ENCODE assay signal across 11 cellular contexts in genomic region chr2:63903003-63903402, GRCh38.
DNase-seq lines count a peak whose midpoint lies in the region; ATAC-seq and TF ChIP-seq lines count a peak whose summit lies in the region.
"Had no signal": no experiment of that assay in that cellular context is flagged by ENCODE, and none has a peak within 500 bp of the region (broad histone marks: within the 10 kb centered on the region; RNA-seq: fewer than 3 reads in every experiment).

No MANE protein-coding gene starts in this region.

- TF ChIP-seq CTCF in fibroblast of the aortic adventitia (IDR thresholded peaks at IDR 0.05; ENCODE audit: insufficient read depth, low read length) (no peak), smooth muscle cell (IDR thresholded peaks at IDR 0.05; ENCODE audit: borderline replicate concordance, insufficient read depth, poor library complexity, severe bottlenecking) (no peak)

- H3K9ac ChIP-seq in smooth muscle cell (ENCODE audit: low read depth), result no peak overlapping the region

- no peaks in the 10 kb centered on the region for H3K4me1 ChIP-seq in smooth muscle cell (ENCODE audit: low read depth)
- H3K4me1 ChIP-seq: SJSA1 had no signal

- H2AFZ ChIP-seq in smooth muscle cell (ENCODE audit: low read depth), result no peak overlapping the region

- no peak overlapping the region for H3K27ac ChIP-seq in smooth muscle cell (ENCODE audit: low read depth)
- H3K27ac ChIP-seq: heart right ventricle, SJSA1 had no signal

- H3K79me2 ChIP-seq in smooth muscle cell (ENCODE audit: low read depth), result peaks cover 12% of the 10 kb centered on the region

- no peak overlapping the region for H3K4me3 ChIP-seq in fibroblast of the aortic adventitia (ENCODE audit: low read depth, low read length)
- no peak overlapping the region for H3K4me3 ChIP-seq in smooth muscle cell
- H3K4me3 ChIP-seq: heart right ventricle, SJSA1 had no signal

- no peaks in the 10 kb centered on the region for H4K20me1 ChIP-seq in smooth muscle cell (ENCODE audit: low read depth)

- H3F3A ChIP-seq in smooth muscle cell (ENCODE audit: low read depth), result peaks cover 27% of the 10 kb centered on the region

- no peak overlapping the region for H3K4me2 ChIP-seq in smooth muscle cell

- peaks cover 40% of the 10 kb centered on the region for H3K36me3 ChIP-seq in smooth muscle cell (ENCODE audit: low read depth)

- peaks cover 10% of the 10 kb centered on the region for H3K9me3 ChIP-seq in smooth muscle cell (replicated peaks; ENCODE audit: low read depth)

- 95% methylated on average over 2 of the region's 2 CpGs for WGBS in smooth muscle cell (ENCODE audit: low lambda C conversion rate)

- no peaks in the 10 kb centered on the region for H3K27me3 ChIP-seq in smooth muscle cell (ENCODE audit: low read depth)
- H3K27me3 ChIP-seq: heart right ventricle, SJSA1 had no signal

- ATAC-seq in GM18499 (IDR thresholded peaks at IDR 0.05; ENCODE audit: insufficient read depth, unreplicated experiment) (peak; percentile 62), GM19452 (IDR thresholded peaks at IDR 0.05; ENCODE audit: unreplicated experiment) (peak; percentile 79)
- ATAC-seq: heart right ventricle had no signal

- DNase-seq in Kasumi-1 (lab: John Stamatoyannopoulos, UW) (peak; percentile 9 to 37), fibroblast of the aortic adventitia (ENCODE audit: low read depth) (peak; percentile 28), smooth muscle cell (lab: John Stamatoyannopoulos, UW; ENCODE audit: unreplicated experiment) (no peak), NCI-H526 treated with DMSO at 0.1 percent for 48 hours (lab: John Stamatoyannopoulos, UW) (no peak), NCI-H82 (lab: John Stamatoyannopoulos, UW) (no peak)
- DNase-seq: heart right ventricle; NCI-H226; stimulated activated CD8-positive, alpha-beta memory T cell treated with anti-CD3 and anti-CD28 coated beads, Interleukin-4, amount 100 ng/mL, for 48 hours had no signal

Comparison
In these comparisons a context has a peak if more than half of its experiments do, and no peak if none do; other contexts are left out.
1. DNase-seq: peak in Kasumi-1 (2 of 2) and fibroblast of the aortic adventitia (single experiment); none in smooth muscle cell (single experiment), NCI-H526 treated with DMSO at 0.1 percent for 48 hours (single experiment) and NCI-H82 (single experiment).